13 cellular contexts compared by ENCODE assay signal in genomic region chr10:127880557-127880956, GRCh38. TPM values are rescaled to one million over a fixed set of nuclear protein-coding genes. Genes with fewer than 3 reads are reported as not detected.
DNase-seq lines count a peak whose midpoint lies in the region; ATAC-seq and TF ChIP-seq lines count a peak whose summit lies in the region.
"Had no signal": no experiment of that assay in that cellular context is flagged by ENCODE, and none has a peak within 500 bp of the region (broad histone marks: within the 10 kb centered on the region; RNA-seq: fewer than 3 reads in every experiment).

No MANE protein-coding gene starts in this region.

- H3K4me3 Mint-ChIP-seq in naive B cell = peak overlapping the region in 4 of 8 donors; percentile 16 to 72 (median 50)

- peaks cover 5% of the 10 kb centered on the region for H3K27me3 ChIP-seq in DND-41 (ENCODE audit: insufficient read depth, low read length, poor library complexity)
- no peaks in the 10 kb centered on the region for H3K27me3 ChIP-seq in Loucy (ENCODE audit: insufficient read depth, low read length, poor library complexity, severe bottlenecking)
- no peaks in the 10 kb centered on the region for H3K27me3 ChIP-seq in colonic mucosa
- no peaks in the 10 kb centered on the region for H3K27me3 ChIP-seq in smooth muscle cell (ENCODE audit: low read depth)
- H3K27me3 ChIP-seq: brain microvascular endothelial cell had no signal

- no peaks in the 10 kb centered on the region for H3K9me3 ChIP-seq in DND-41 (ENCODE audit: insufficient read depth, low read length, severe bottlenecking)
- no peaks in the 10 kb centered on the region for H3K9me3 ChIP-seq in Loucy (ENCODE audit: insufficient read depth, low read depth, low read length)
- no peaks in the 10 kb centered on the region for H3K9me3 ChIP-seq in colonic mucosa
- no peaks in the 10 kb centered on the region for H3K9me3 ChIP-seq in smooth muscle cell (replicated peaks; ENCODE audit: low read depth)

- no peak overlapping the region for H3K9ac ChIP-seq in DND-41 (ENCODE audit: low read depth, low read length)
- H3K9ac ChIP-seq in Loucy (ENCODE audit: low read depth, low read length, poor library complexity, severe bottlenecking) = peak overlapping the region; percentile 33
- H3K9ac ChIP-seq in colonic mucosa (ENCODE audit: low read depth in 2 of 2, low read length in 2 of 2) = peak overlapping the region in 1 of 2 donors; percentile 38
- no peak overlapping the region for H3K9ac ChIP-seq in smooth muscle cell (ENCODE audit: low read depth)

- no peaks in the 10 kb centered on the region for H4K20me1 ChIP-seq in DND-41 (ENCODE audit: insufficient read depth, low read length)
- no peaks in the 10 kb centered on the region for H4K20me1 ChIP-seq in Loucy (ENCODE audit: insufficient read depth, low read length, poor library complexity, severe bottlenecking)
- no peaks in the 10 kb centered on the region for H4K20me1 ChIP-seq in smooth muscle cell (ENCODE audit: low read depth)

- no peaks in the 10 kb centered on the region for H3K9me2 ChIP-seq in Loucy (replicated peaks; ENCODE audit: low read depth, low read length)

- H3K36me3 Mint-ChIP-seq in naive B cell = no peaks in the 10 kb centered on the region

- H3K4me2 ChIP-seq in DND-41 (ENCODE audit: insufficient read depth, low read length) (no peak overlapping the region), Loucy (ENCODE audit: low read depth, low read length, poor library complexity, severe bottlenecking) (peak overlapping the region; percentile 47), smooth muscle cell (no peak overlapping the region)

- TF ChIP-seq CTCF in DND-41 (IDR thresholded peaks at IDR 0.05; ENCODE audit: borderline replicate concordance, extremely low read depth, low read length, poor library complexity, severe bottlenecking) (no peak), Loucy (conservative IDR thresholded peaks at IDR 0.05; ENCODE audit: low read length) (no peak), colonic mucosa (IDR thresholded peaks at IDR 0.05) (no peak), smooth muscle cell (IDR thresholded peaks at IDR 0.05; ENCODE audit: borderline replicate concordance, insufficient read depth, poor library complexity, severe bottlenecking) (no peak)

- peak; percentile 67 for DNase-seq in DND-41
- peak; percentile 26 for DNase-seq in colonic mucosa
- DNase-seq in naive B cell = peak; percentile 7
- no peak for DNase-seq in NCI-H146 (lab: John Stamatoyannopoulos, UW)
- DNase-seq in cerebellar nuclear complex (lab: John Stamatoyannopoulos, UW) = no peak
- DNase-seq in activated CD4-positive, alpha-beta T cell treated with anti-CD3 and anti-CD28 coated beads, Interleukin-2, amount 50 U/mL, for 4 hours = no peak
- no peak for DNase-seq in smooth muscle cell (lab: John Stamatoyannopoulos, UW; ENCODE audit: unreplicated experiment)
- DNase-seq: brain microvascular endothelial cell, DMS 273 treated with DMSO at 0.1 percent for 48 hours, NCI-H2029 treated with DMSO at 0.1 percent for 48 hours had no signal

- peak overlapping the region; percentile 52 to 91 (median 84) for H3K27ac Mint-ChIP-seq in naive B cell

- intact Hi-C loops in colonic mucosa (cut with DNase I) = no loop called here

- H3K79me2 ChIP-seq in DND-41 (ENCODE audit: insufficient read depth, low read length) (no peaks in the 10 kb centered on the region), Loucy (ENCODE audit: insufficient read depth, low read length) (no peaks in the 10 kb centered on the region), smooth muscle cell (ENCODE audit: low read depth) (no peaks in the 10 kb centered on the region)

- H3F3A ChIP-seq in Loucy (ENCODE audit: low read depth) (no peaks in the 10 kb centered on the region), smooth muscle cell (ENCODE audit: low read depth) (no peaks in the 10 kb centered on the region)

- H3K4me1 Mint-ChIP-seq in naive B cell = peaks cover 9 to 29% (median 9%) of the 10 kb centered on the region in 3 donors

- H3K9me3 Mint-ChIP-seq in naive B cell = no peaks in the 10 kb centered on the region

- no peaks in the 10 kb centered on the region for H3K36me3 ChIP-seq in DND-41 (ENCODE audit: insufficient read depth, low read length)
- no peaks in the 10 kb centered on the region for H3K36me3 ChIP-seq in Loucy (ENCODE audit: insufficient read depth, low read length)
- no peaks in the 10 kb centered on the region for H3K36me3 ChIP-seq in colonic mucosa
- no peaks in the 10 kb centered on the region for H3K36me3 ChIP-seq in smooth muscle cell (ENCODE audit: low read depth)
- H3K36me3 ChIP-seq: brain microvascular endothelial cell had no signal

- H3K4me3 ChIP-seq in DND-41 (ENCODE audit: low read depth in 1 of 2, low read length in 2 of 2) (no peak overlapping the region), Loucy (ENCODE audit: low read length, poor library complexity, severe bottlenecking) (no peak overlapping the region), colonic mucosa (no peak overlapping the region), smooth muscle cell (no peak overlapping the region)
- H3K4me3 ChIP-seq: skin epidermis had no signal

- WGBS in smooth muscle cell (ENCODE audit: low lambda C conversion rate) = 79% methylated on average over 2 of the region's 2 CpGs

- ATAC-seq in DND-41 (ENCODE audit: insufficient read depth, low read depth) = peak; percentile 91
- peak; percentile 72 to 74 for ATAC-seq in naive B cell (ENCODE audit: low read depth in 2 of 2)
- ATAC-seq: HCT116 had no signal

- H3K27me3 Mint-ChIP-seq in naive B cell = no peaks in the 10 kb centered on the region

- H3K27ac ChIP-seq in DND-41 (ENCODE audit: low read length) (peak overlapping the region; percentile 36; the same call in 1 of the 2 replicates), colonic mucosa (peak overlapping the region; percentile 65), smooth muscle cell (ENCODE audit: low read depth) (no peak overlapping the region)
- H3K27ac ChIP-seq: brain microvascular endothelial cell had no signal

- H2AFZ ChIP-seq in DND-41 (ENCODE audit: low read depth, low read length) (no peak overlapping the region), Loucy (ENCODE audit: low read length) (no peak overlapping the region; the same call in 1 of the 2 replicates), smooth muscle cell (ENCODE audit: low read depth) (no peak overlapping the region)

- H3K4me1 ChIP-seq in DND-41 (ENCODE audit: insufficient read depth, low read length) (peaks cover 12% of the 10 kb centered on the region), Loucy (ENCODE audit: insufficient read depth, low read length, poor library complexity, severe bottlenecking) (peaks cover 18% of the 10 kb centered on the region), colonic mucosa (peaks cover 9% of the 10 kb centered on the region), smooth muscle cell (ENCODE audit: low read depth) (no peaks in the 10 kb centered on the region)

RNA-seq across cellular contexts. Expression of gene CLRN3, which starts 12.2 kb away (rescaled TPM):
- total RNA-seq in colonic mucosa (100 to 1,000 TPM in 1 of 2 donors, 10 to 100 TPM in 1; 76.8 to 110 TPM), smooth muscle cell (not detected in 2 replicates)
- polyA plus RNA-seq in naive B cell (ENCODE audit: low read depth in 6 of 6) (not detected), smooth muscle cell (not detected in 2 replicates)

RNA-seq across cellular contexts. Expression of gene PTPRE, which starts 26.3 kb away (rescaled TPM):
- total RNA-seq in colonic mucosa (10 to 100 TPM; 15.9 to 18.8 TPM), smooth muscle cell (17.0 and 22.7 TPM in 2 replicates)
- polyA plus RNA-seq in naive B cell (ENCODE audit: low read depth in 6 of 6) (10 to 100 TPM in 3 of 6 donors, 1 to 10 TPM in 3; 6.0 to 15.9 (median 9.9) TPM), smooth muscle cell (17.1 and 23.1 TPM in 2 replicates)

Comparison
In these comparisons a context has a peak if more than half of its experiments do, and no peak if none do; other contexts are left out.
1. DNase-seq: peak in DND-41 (single experiment), colonic mucosa (single experiment) and naive B cell (single experiment); none in NCI-H146 (single experiment), cerebellar nuclear complex (0 of 2), activated CD4-positive, alpha-beta T cell treated with anti-CD3 and anti-CD28 coated beads, Interleukin-2, amount 50 U/mL, for 4 hours (0 of 2) and smooth muscle cell (single experiment).
2. RNA of gene CLRN3, which starts 12.2 kb away (total RNA-seq): 76.8 to 110 TPM in colonic mucosa; not detected in smooth muscle cell; every median in the first group is over 10 times any median in the second.